In genomic region chr22:22460635-22461034, GRCh38 we compare ENCODE assay signal across 2 cellular contexts.
TF ChIP-seq lines count a peak whose summit lies in the region.

No MANE protein-coding gene starts in this region.

TF ChIP-seq in SK-N-SH, 30 proteins besides CTCF, POLR2A, EP300 and RAD21 (continued from another document):
- no peak for TF ChIP-seq ZBTB33 (IDR thresholded peaks at IDR 0.05; ENCODE audit: borderline replicate concordance, low read depth)
- TF ChIP-seq, protein P1, sequence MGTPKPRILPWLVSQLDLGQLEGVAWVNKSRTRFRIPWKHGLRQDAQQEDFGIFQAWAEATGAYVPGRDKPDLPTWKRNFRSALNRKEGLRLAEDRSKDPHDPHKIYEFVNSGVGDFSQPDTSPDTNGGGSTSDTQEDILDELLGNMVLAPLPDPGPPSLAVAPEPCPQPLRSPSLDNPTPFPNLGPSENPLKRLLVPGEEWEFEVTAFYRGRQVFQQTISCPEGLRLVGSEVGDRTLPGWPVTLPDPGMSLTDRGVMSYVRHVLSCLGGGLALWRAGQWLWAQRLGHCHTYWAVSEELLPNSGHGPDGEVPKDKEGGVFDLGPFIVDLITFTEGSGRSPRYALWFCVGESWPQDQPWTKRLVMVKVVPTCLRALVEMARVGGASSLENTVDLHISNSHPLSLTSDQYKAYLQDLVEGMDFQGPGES (IDR thresholded peaks at IDR 0.05; ENCODE audit: low read depth, low read length) = no peak
- no peak for TF ChIP-seq PBX3 (IDR thresholded peaks at IDR 0.05)
- no peak for TF ChIP-seq FOXJ3 (CRISPR knock-in tag; IDR thresholded peaks at IDR 0.05)
- TF ChIP-seq, protein P2, sequence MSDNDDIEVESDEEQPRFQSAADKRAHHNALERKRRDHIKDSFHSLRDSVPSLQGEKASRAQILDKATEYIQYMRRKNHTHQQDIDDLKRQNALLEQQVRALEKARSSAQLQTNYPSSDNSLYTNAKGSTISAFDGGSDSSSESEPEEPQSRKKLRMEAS (IDR thresholded peaks at IDR 0.05; ENCODE audit: low read depth) = no peak
- TF ChIP-seq GABPA (IDR thresholded peaks at IDR 0.05; ENCODE audit: low read depth) = no peak
- TF ChIP-seq RCOR1 (IDR thresholded peaks at IDR 0.05; ENCODE audit: low read length) = no peak
- no peak for TF ChIP-seq USF2 (IDR thresholded peaks at IDR 0.05; ENCODE audit: borderline replicate concordance, low read depth, low read length)
- TF ChIP-seq YY1 (IDR thresholded peaks at IDR 0.05; ENCODE audit: low read depth) = no peak
- no peak for TF ChIP-seq MXI1 (IDR thresholded peaks at IDR 0.05; ENCODE audit: low read depth, low read length)
- TF ChIP-seq TAF1 (IDR thresholded peaks at IDR 0.05; ENCODE audit: borderline replicate concordance, low read depth, low read length) = no peak
- TF ChIP-seq EZH2phosphoT487 (IDR thresholded peaks at IDR 0.05; ENCODE audit: borderline replicate concordance, low read depth) = no peak
- no peak for TF ChIP-seq FOSL2 (IDR thresholded peaks at IDR 0.05; ENCODE audit: borderline replicate concordance, low read depth)
- no peak for TF ChIP-seq SIN3A (IDR thresholded peaks at IDR 0.05; ENCODE audit: borderline replicate concordance, low read depth, low read length)
- no peak for TF ChIP-seq USF1 (IDR thresholded peaks at IDR 0.05; ENCODE audit: borderline replicate concordance, low read depth)
- TF ChIP-seq NFIC (IDR thresholded peaks at IDR 0.05; ENCODE audit: borderline replicate concordance) = no peak
- no peak for TF ChIP-seq JUND (IDR thresholded peaks at IDR 0.05)
TF ChIP-seq in SK-N-SH: peak in this region for 0.

TF ChIP-seq in SK-N-SH treated with all-trans-retinoic acid at 6 μM for 48 hours, 23 proteins besides CTCF, POLR2A, EP300 and RAD21 (continued from another document):
- TF ChIP-seq CSRNP3 (CRISPR knock-in tag; IDR thresholded peaks at IDR 0.05) = no peak
